ENCODE assay signal across 9 cellular contexts in genomic region chr2:203811491-203812221, GRCh38. TPM values are rescaled to one million over a fixed set of nuclear protein-coding genes. Genes with fewer than 3 reads are reported as not detected.
DNase-seq lines count a peak whose midpoint lies in the region; ATAC-seq and TF ChIP-seq lines count a peak whose summit lies in the region.
"Had no signal": no experiment of that assay in that cellular context is flagged by ENCODE, and none has a peak within 500 bp of the region (broad histone marks: within the 10 kb centered on the region; RNA-seq: fewer than 3 reads in every experiment).

No MANE protein-coding gene starts in this region.

- no peak overlapping the region for H3K27ac ChIP-seq in KMS-11
- peak overlapping the region; percentile 58 to 73 (median 64) for H3K27ac ChIP-seq in upper lobe of left lung

- TF ChIP-seq CTCF in KMS-11 (conservative IDR thresholded peaks at IDR 0.05; ENCODE audit: low read depth, low read length) (no peak), nephron progenitor cell (IDR thresholded peaks at IDR 0.05) (no peak), upper lobe of left lung (IDR thresholded peaks at IDR 0.05) (peak in 1 of 6 experiments; percentile 27), GM13976 (IDR thresholded peaks at IDR 0.05; ENCODE audit: borderline replicate concordance, control extremely low read depth, extremely low read depth, insufficient read depth, missing control alignments) (no peak)

- H3K27me3 ChIP-seq in KMS-11 (ENCODE audit: insufficient read depth, low read depth) (no peaks in the 10 kb centered on the region), upper lobe of left lung (no peaks in the 10 kb centered on the region)

- peak overlapping the region; percentile 18 for H3K4me3 Mint-ChIP-seq in activated CD4-positive, alpha-beta T cell treated with anti-CD3 and anti-CD28 coated beads, Interleukin-2, amount 10 ng/mL, durations not matched to agents 24 days and 14 days
- no peak overlapping the region for H3K4me3 Mint-ChIP-seq in nephron progenitor cell

- no peaks in the 10 kb centered on the region for H3K9me3 Mint-ChIP-seq in activated CD4-positive, alpha-beta T cell treated with anti-CD3 and anti-CD28 coated beads, Interleukin-2, amount 10 ng/mL, durations not matched to agents 24 days and 14 days
- H3K9me3 Mint-ChIP-seq in nephron progenitor cell, result peaks cover under 1% of the 10 kb centered on the region

- H2AFZ ChIP-seq in KMS-11 (ENCODE audit: low read depth), result peak overlapping the region; percentile 31; the same call in 1 of the 2 replicates

- no peaks in the 10 kb centered on the region for H3K36me3 Mint-ChIP-seq in activated CD4-positive, alpha-beta T cell treated with anti-CD3 and anti-CD28 coated beads, Interleukin-2, amount 10 ng/mL, durations not matched to agents 24 days and 14 days (ENCODE audit: low read depth)
- peaks cover under 1% of the 10 kb centered on the region for H3K36me3 Mint-ChIP-seq in nephron progenitor cell (ENCODE audit: low read depth)

- H3K27ac Mint-ChIP-seq in activated CD4-positive, alpha-beta T cell treated with anti-CD3 and anti-CD28 coated beads, Interleukin-2, amount 10 ng/mL, durations not matched to agents 24 days and 14 days, result peak overlapping the region; percentile 86
- peak overlapping the region; percentile 36 for H3K27ac Mint-ChIP-seq in nephron progenitor cell

- in situ Hi-C loops in GM13976 (cut with MboI; ENCODE audit: low sequenced_read_pairs, unreplicated experiment), result loop anchor here (5.0 to 25.0 kb wide), 2 partner anchors 329 to 574 kb away; partner anchors contain the start of gene CYP20A1

- ATAC-seq in GM19351 (IDR thresholded peaks at IDR 0.05; ENCODE audit: unreplicated experiment) (peak; percentile 63), upper lobe of left lung (ENCODE audit: low FRiP score in 2 of 2) (peak; percentile 90 to 91)

- H3K4me3 ChIP-seq in KMS-11 (IDR thresholded peaks at IDR 0.05; ENCODE audit: insufficient read depth, low read depth, low read length), result no peak overlapping the region
- no peak overlapping the region for H3K4me3 ChIP-seq in upper lobe of left lung
- H3K4me3 ChIP-seq: dorsolateral prefrontal cortex had no signal

- H3K4me1 Mint-ChIP-seq in activated CD4-positive, alpha-beta T cell treated with anti-CD3 and anti-CD28 coated beads, Interleukin-2, amount 10 ng/mL, durations not matched to agents 24 days and 14 days, result peaks cover 63% of the 10 kb centered on the region
- H3K4me1 Mint-ChIP-seq in nephron progenitor cell, result peaks cover 46% of the 10 kb centered on the region

- no peaks in the 10 kb centered on the region for H3K9me3 ChIP-seq in upper lobe of left lung

- no peaks in the 10 kb centered on the region for H3K79me2 ChIP-seq in KMS-11 (ENCODE audit: insufficient read depth, low read depth)

- H3K4me2 ChIP-seq in KMS-11, result peak overlapping the region; percentile 37

- H3K36me3 ChIP-seq in KMS-11 (ENCODE audit: insufficient read depth) (no peaks in the 10 kb centered on the region), upper lobe of left lung (no peaks in the 10 kb centered on the region)

- no peaks in the 10 kb centered on the region for H3K27me3 Mint-ChIP-seq in activated CD4-positive, alpha-beta T cell treated with anti-CD3 and anti-CD28 coated beads, Interleukin-2, amount 10 ng/mL, durations not matched to agents 24 days and 14 days
- H3K27me3 Mint-ChIP-seq in nephron progenitor cell (ENCODE audit: low read depth, poor library complexity), result no peaks in the 10 kb centered on the region

- H3K9ac ChIP-seq in KMS-11, result no peak overlapping the region

- 56% methylated on average over 9 of the region's 9 CpGs for WGBS in upper lobe of left lung, 2 donors

- peak; percentile 87 for DNase-seq in activated CD4-positive, alpha-beta T cell treated with anti-CD3 and anti-CD28 coated beads, Interleukin-2, amount 10 ng/mL, durations not matched to agents 24 days and 14 days
- DNase-seq in dermis blood vessel endothelial cell, result peak; percentile 84
- no peak for DNase-seq in nephron progenitor cell
- peak in 1 of 2 donors; percentile 91 for DNase-seq in upper lobe of left lung
- no peak for DNase-seq in NCI-H146 treated with DMSO at 0.1 percent for 48 hours (lab: John Stamatoyannopoulos, UW; ENCODE audit: unreplicated experiment)
- no peak for DNase-seq in GM13976 (ENCODE audit: low spot score)

- no peak for TF ChIP-seq POLR2A in upper lobe of left lung (IDR thresholded peaks at IDR 0.05)

- peak in 2 of 4 donors; percentile 95 for TF ChIP-seq EP300 in upper lobe of left lung (IDR thresholded peaks at IDR 0.05)

- no peaks in the 10 kb centered on the region for H4K20me1 ChIP-seq in KMS-11 (ENCODE audit: insufficient read depth)

- intact Hi-C loops in activated CD4-positive, alpha-beta T cell treated with anti-CD3 and anti-CD28 coated beads, Interleukin-2, amount 10 ng/mL, durations not matched to agents 24 days and 14 days (cut with micrococcal nuclease), result loop anchor here (1.0 to 10.0 kb wide), 9 partner anchors 8 to 1177 kb away; partner anchors contain the start of genes ABI2, CYP20A1 and FAM117B

- H3K4me1 ChIP-seq in KMS-11 (ENCODE audit: low read depth, poor library complexity, severe bottlenecking), result peaks cover 70% of the 10 kb centered on the region
- H3K4me1 ChIP-seq in upper lobe of left lung, result peaks cover 26 to 43% (median 38%) of the 10 kb centered on the region in 4 donors

RNA-seq across cellular contexts. Expression of gene CTLA4, which starts 55.9 kb away (rescaled TPM):
- 104 TPM in 2 replicates for total RNA-seq in activated CD4-positive, alpha-beta T cell treated with anti-CD3 and anti-CD28 coated beads, Interleukin-2, amount 10 ng/mL, durations not matched to agents 24 days and 14 days
- total RNA-seq in dermis blood vessel endothelial cell (1.7 and 2.2 TPM in 2 replicates), upper lobe of left lung (1 to 10 TPM in 4 of 6 donors, under 1 TPM in 2; 0.33 to 3.1 (median 1.1) TPM)

Comparison
In these comparisons a context has a peak if more than half of its experiments do, and no peak if none do; other contexts are left out.
1. DNase-seq: peak in activated CD4-positive, alpha-beta T cell treated with anti-CD3 and anti-CD28 coated beads, Interleukin-2, amount 10 ng/mL, durations not matched to agents 24 days and 14 days (single experiment) and dermis blood vessel endothelial cell (single experiment); none in nephron progenitor cell (single experiment), NCI-H146 treated with DMSO at 0.1 percent for 48 hours (single experiment) and GM13976 (single experiment).
2. RNA of gene CTLA4, which starts 55.9 kb away (total RNA-seq): 104 TPM in activated CD4-positive, alpha-beta T cell treated with anti-CD3 and anti-CD28 coated beads, Interleukin-2, amount 10 ng/mL, durations not matched to agents 24 days and 14 days; 1.7 to 2.2 TPM in dermis blood vessel endothelial cell and 0.33 to 3.1 TPM in upper lobe of left lung; every median in the first group is over 10 times any median in the second.